Comparison of ENCODE assay signal across 3 cellular contexts in the genomic region with DNA sequence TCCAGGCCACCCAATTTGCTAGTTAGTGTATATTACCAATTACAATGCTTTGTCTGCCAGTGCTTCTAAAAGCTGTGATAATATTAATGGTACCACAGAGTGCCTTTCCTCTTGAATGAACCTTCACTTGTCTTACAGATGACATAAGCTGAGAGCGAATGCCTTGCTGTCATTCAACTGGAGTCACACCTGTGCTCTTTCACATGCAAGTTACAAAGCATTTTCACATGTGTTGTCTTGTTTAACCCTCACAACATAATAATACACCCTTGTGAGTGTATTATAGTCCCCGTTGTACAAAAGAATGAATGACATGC.
TF ChIP-seq lines count a peak whose summit lies in the region.

No MANE protein-coding gene starts in this region.

TF ChIP-seq in liver, 16 proteins besides CTCF, POLR2A, EP300 and RAD21 (continued from another document):
- TF ChIP-seq, protein P1, sequence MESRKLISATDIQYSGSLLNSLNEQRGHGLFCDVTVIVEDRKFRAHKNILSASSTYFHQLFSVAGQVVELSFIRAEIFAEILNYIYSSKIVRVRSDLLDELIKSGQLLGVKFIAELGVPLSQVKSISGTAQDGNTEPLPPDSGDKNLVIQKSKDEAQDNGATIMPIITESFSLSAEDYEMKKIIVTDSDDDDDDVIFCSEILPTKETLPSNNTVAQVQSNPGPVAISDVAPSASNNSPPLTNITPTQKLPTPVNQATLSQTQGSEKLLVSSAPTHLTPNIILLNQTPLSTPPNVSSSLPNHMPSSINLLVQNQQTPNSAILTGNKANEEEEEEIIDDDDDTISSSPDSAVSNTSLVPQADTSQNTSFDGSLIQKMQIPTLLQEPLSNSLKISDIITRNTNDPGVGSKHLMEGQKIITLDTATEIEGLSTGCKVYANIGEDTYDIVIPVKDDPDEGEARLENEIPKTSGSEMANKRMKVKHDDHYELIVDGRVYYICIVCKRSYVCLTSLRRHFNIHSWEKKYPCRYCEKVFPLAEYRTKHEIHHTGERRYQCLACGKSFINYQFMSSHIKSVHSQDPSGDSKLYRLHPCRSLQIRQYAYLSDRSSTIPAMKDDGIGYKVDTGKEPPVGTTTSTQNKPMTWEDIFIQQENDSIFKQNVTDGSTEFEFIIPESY (IDR thresholded peaks at IDR 0.05), result no peak
- TF ChIP-seq NR2F2 (IDR thresholded peaks at IDR 0.05), result no peak
- no peak for TF ChIP-seq GABPA (IDR thresholded peaks at IDR 0.05 in 1 of 2, conservative IDR thresholded peaks at IDR 0.05 in 1 of 2)
- no peak for TF ChIP-seq TAF1 (conservative IDR thresholded peaks at IDR 0.05)
- TF ChIP-seq, protein P2, sequence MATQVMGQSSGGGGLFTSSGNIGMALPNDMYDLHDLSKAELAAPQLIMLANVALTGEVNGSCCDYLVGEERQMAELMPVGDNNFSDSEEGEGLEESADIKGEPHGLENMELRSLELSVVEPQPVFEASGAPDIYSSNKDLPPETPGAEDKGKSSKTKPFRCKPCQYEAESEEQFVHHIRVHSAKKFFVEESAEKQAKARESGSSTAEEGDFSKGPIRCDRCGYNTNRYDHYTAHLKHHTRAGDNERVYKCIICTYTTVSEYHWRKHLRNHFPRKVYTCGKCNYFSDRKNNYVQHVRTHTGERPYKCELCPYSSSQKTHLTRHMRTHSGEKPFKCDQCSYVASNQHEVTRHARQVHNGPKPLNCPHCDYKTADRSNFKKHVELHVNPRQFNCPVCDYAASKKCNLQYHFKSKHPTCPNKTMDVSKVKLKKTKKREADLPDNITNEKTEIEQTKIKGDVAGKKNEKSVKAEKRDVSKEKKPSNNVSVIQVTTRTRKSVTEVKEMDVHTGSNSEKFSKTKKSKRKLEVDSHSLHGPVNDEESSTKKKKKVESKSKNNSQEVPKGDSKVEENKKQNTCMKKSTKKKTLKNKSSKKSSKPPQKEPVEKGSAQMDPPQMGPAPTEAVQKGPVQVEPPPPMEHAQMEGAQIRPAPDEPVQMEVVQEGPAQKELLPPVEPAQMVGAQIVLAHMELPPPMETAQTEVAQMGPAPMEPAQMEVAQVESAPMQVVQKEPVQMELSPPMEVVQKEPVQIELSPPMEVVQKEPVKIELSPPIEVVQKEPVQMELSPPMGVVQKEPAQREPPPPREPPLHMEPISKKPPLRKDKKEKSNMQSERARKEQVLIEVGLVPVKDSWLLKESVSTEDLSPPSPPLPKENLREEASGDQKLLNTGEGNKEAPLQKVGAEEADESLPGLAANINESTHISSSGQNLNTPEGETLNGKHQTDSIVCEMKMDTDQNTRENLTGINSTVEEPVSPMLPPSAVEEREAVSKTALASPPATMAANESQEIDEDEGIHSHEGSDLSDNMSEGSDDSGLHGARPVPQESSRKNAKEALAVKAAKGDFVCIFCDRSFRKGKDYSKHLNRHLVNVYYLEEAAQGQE (IDR thresholded peaks at IDR 0.05), result no peak

TF ChIP-seq in HepG2, 621 proteins besides CTCF, POLR2A, EP300 and RAD21:
- TF ChIP-seq, protein P3, sequence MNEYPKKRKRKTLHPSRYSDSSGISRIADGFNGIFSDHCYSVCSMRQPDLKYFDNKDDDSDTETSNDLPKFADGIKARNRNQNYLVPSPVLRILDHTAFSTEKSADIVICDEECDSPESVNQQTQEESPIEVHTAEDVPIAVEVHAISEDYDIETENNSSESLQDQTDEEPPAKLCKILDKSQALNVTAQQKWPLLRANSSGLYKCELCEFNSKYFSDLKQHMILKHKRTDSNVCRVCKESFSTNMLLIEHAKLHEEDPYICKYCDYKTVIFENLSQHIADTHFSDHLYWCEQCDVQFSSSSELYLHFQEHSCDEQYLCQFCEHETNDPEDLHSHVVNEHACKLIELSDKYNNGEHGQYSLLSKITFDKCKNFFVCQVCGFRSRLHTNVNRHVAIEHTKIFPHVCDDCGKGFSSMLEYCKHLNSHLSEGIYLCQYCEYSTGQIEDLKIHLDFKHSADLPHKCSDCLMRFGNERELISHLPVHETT (CRISPR knock-in tag; conservative IDR thresholded peaks at IDR 0.05), result no peak
- TF ChIP-seq ZNF556 (CRISPR knock-in tag; IDR thresholded peaks at IDR 0.05; ENCODE audit: borderline replicate concordance), result no peak
- no peak for TF ChIP-seq SMC3 (IDR thresholded peaks at IDR 0.05; ENCODE audit: low read length)
- TF ChIP-seq ATF1 (CRISPR knock-in tag; IDR thresholded peaks at IDR 0.05), result no peak
- no peak for TF ChIP-seq YEATS4 (CRISPR knock-in tag; IDR thresholded peaks at IDR 0.05; ENCODE audit: borderline replicate concordance)
- TF ChIP-seq HCFC1 (IDR thresholded peaks at IDR 0.05; ENCODE audit: low read depth, low read length), result no peak
- no peak for TF ChIP-seq ZNF124 (CRISPR knock-in tag; IDR thresholded peaks at IDR 0.05)
- TF ChIP-seq, protein P4, sequence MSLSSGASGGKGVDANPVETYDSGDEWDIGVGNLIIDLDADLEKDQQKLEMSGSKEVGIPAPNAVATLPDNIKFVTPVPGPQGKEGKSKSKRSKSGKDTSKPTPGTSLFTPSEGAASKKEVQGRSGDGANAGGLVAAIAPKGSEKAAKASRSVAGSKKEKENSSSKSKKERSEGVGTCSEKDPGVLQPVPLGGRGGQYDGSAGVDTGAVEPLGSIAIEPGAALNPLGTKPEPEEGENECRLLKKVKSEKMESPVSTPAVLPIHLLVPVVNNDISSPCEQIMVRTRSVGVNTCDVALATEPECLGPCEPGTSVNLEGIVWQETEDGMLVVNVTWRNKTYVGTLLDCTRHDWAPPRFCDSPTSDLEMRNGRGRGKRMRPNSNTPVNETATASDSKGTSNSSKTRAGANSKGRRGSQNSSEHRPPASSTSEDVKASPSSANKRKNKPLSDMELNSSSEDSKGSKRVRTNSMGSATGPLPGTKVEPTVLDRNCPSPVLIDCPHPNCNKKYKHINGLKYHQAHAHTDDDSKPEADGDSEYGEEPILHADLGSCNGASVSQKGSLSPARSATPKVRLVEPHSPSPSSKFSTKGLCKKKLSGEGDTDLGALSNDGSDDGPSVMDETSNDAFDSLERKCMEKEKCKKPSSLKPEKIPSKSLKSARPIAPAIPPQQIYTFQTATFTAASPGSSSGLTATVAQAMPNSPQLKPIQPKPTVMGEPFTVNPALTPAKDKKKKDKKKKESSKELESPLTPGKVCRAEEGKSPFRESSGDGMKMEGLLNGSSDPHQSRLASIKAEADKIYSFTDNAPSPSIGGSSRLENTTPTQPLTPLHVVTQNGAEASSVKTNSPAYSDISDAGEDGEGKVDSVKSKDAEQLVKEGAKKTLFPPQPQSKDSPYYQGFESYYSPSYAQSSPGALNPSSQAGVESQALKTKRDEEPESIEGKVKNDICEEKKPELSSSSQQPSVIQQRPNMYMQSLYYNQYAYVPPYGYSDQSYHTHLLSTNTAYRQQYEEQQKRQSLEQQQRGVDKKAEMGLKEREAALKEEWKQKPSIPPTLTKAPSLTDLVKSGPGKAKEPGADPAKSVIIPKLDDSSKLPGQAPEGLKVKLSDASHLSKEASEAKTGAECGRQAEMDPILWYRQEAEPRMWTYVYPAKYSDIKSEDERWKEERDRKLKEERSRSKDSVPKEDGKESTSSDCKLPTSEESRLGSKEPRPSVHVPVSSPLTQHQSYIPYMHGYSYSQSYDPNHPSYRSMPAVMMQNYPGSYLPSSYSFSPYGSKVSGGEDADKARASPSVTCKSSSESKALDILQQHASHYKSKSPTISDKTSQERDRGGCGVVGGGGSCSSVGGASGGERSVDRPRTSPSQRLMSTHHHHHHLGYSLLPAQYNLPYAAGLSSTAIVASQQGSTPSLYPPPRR (CRISPR knock-in tag; IDR thresholded peaks at IDR 0.05; ENCODE audit: borderline replicate concordance), result no peak
- TF ChIP-seq ZNF550 (CRISPR knock-in tag; IDR thresholded peaks at IDR 0.05; ENCODE audit: borderline replicate concordance), result no peak
- TF ChIP-seq, protein P5, sequence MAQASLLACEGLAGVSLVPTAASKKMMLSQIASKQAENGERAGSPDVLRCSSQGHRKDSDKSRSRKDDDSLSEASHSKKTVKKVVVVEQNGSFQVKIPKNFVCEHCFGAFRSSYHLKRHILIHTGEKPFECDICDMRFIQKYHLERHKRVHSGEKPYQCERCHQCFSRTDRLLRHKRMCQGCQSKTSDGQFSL (CRISPR knock-in tag; IDR thresholded peaks at IDR 0.05), result no peak

TF ChIP-seq in WTC11, 78 proteins besides CTCF, POLR2A, EP300 and RAD21:
- TF ChIP-seq, protein P6, sequence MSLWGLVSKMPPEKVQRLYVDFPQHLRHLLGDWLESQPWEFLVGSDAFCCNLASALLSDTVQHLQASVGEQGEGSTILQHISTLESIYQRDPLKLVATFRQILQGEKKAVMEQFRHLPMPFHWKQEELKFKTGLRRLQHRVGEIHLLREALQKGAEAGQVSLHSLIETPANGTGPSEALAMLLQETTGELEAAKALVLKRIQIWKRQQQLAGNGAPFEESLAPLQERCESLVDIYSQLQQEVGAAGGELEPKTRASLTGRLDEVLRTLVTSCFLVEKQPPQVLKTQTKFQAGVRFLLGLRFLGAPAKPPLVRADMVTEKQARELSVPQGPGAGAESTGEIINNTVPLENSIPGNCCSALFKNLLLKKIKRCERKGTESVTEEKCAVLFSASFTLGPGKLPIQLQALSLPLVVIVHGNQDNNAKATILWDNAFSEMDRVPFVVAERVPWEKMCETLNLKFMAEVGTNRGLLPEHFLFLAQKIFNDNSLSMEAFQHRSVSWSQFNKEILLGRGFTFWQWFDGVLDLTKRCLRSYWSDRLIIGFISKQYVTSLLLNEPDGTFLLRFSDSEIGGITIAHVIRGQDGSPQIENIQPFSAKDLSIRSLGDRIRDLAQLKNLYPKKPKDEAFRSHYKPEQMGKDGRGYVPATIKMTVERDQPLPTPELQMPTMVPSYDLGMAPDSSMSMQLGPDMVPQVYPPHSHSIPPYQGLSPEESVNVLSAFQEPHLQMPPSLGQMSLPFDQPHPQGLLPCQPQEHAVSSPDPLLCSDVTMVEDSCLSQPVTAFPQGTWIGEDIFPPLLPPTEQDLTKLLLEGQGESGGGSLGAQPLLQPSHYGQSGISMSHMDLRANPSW (CRISPR knock-in tag; conservative IDR thresholded peaks at IDR 0.05; ENCODE audit: low read depth), result no peak
